19 cellular contexts compared by ENCODE assay signal in the genomic region with DNA sequence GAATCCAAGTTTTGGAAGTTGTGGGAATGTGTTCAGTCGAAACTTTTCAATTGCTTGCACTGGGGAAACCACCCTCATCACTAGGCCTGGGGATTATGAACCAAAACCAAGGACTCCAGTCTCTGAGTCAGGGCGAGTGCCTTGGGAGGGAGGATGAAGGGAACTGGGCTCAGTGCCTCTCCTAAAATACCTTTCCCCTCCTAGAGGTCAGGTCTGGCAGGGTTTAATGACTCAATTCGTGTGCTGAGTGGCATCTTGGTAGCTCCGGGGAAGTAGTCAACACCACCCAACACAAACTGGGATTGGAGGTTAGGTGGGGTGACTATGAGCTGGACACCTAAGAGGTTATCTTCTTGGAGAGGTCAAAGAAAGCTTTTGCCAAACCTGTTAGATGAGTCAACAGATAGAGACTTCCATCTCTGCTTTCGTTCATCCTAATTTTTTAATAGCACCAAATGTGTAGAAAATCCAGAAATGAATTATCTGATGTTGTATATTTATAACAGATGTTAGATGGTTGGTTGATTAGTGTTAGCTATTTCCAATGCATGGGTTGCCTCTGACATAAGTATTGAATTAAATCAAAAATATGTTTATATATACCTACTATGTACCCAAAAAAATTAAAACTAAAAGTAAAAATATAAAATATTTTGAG.
A peak's percentile ranks its signal among the peaks of the same experiment; 100 is the strongest.
DNase-seq lines count a peak whose midpoint lies in the region; ATAC-seq, FAIRE-seq and TF ChIP-seq lines count a peak whose summit lies in the region.
"Had no signal": no experiment of that assay in that cellular context is flagged by ENCODE, and none has a peak within 500 bp of the region (broad histone marks: within the 10 kb centered on the region; RNA-seq: fewer than 3 reads in every experiment).

No MANE protein-coding gene starts in this region.

- in situ Hi-C loops in KBM-7 (cut with MboI; ENCODE audit: low pct_unique_long_range_greater_than_20kb, low sequenced_read_pairs) = no loop called here

- no peaks in the 10 kb centered on the region for H3K9me3 ChIP-seq in adrenal gland (replicated peaks in 1 of 3)
- H3K9me3 ChIP-seq in keratinocyte (ENCODE audit: control insufficient read depth, low read depth, low read length) = no peaks in the 10 kb centered on the region
- no peaks in the 10 kb centered on the region for H3K9me3 ChIP-seq in upper lobe of right lung
- H3K9me3 ChIP-seq: psoas muscle had no signal

- no peak for TF ChIP-seq POLR2A in adrenal gland (IDR thresholded peaks at IDR 0.05)

- H3K27ac ChIP-seq in adrenal gland (no peak overlapping the region), keratinocyte (ENCODE audit: control insufficient read depth, insufficient read depth, low read length) (peak overlapping the region; percentile 27), upper lobe of right lung (no peak overlapping the region)
- H3K27ac ChIP-seq: psoas muscle had no signal

- no peaks in the 10 kb centered on the region for H3K79me2 ChIP-seq in keratinocyte (ENCODE audit: control insufficient read depth, insufficient read depth, low read length)

- DNase-seq in AG08395 (ENCODE audit: low spot score) (peak; percentile 38), HS-5 (ENCODE audit: low read depth) (peak; percentile 28), adrenal gland (peak in 5 of 7 donors; percentile 21 to 67 (median 45)), keratinocyte (ENCODE audit: low read depth, low spot score) (no peak), KBM-7 (no peak), NCI-H2227 treated with DMSO at 0.1 percent for 48 hours (lab: John Stamatoyannopoulos, UW) (no peak), upper lobe of right lung (no peak)
- DNase-seq: activated CD4-positive, CD25-positive, alpha-beta regulatory T cell treated with anti-CD3 and anti-CD28 coated beads, Interleukin-2, amount 50 U/mL, for 72 hours; activated CD8-positive, alpha-beta memory T cell treated with anti-CD3 and anti-CD28 coated beads for 24 hours; CD4-positive, alpha-beta T cell; NCI-H1092 treated with DMSO at 0.1 percent for 48 hours; NCI-H2081 treated with DMSO at 0.1 percent for 48 hours; NCI-H524; psoas muscle had no signal

- intact Hi-C loops in adrenal gland (cut with DNase I) (no loop called here), upper lobe of right lung (cut with DNase I) (no loop called here)

- H3K36me3 ChIP-seq in adrenal gland (replicated peaks in 1 of 2) (no peaks in the 10 kb centered on the region), keratinocyte (ENCODE audit: control insufficient read depth in 2 of 2, extremely low read depth in 1 of 2, insufficient read depth in 2 of 2, low read length in 2 of 2) (no peaks in the 10 kb centered on the region), upper lobe of right lung (no peaks in the 10 kb centered on the region)

- no peaks in the 10 kb centered on the region for H4K20me1 ChIP-seq in keratinocyte (ENCODE audit: control insufficient read depth, extremely low read depth, insufficient read depth, low read length)

- H3K4me3 ChIP-seq in adrenal gland = no peak overlapping the region
- no peak overlapping the region for H3K4me3 ChIP-seq in keratinocyte (ENCODE audit: control insufficient read depth in 2 of 3, extremely low read depth in 1 of 3, insufficient read depth in 2 of 3, low read depth in 1 of 3, low read length in 3 of 3)
- no peak overlapping the region for H3K4me3 ChIP-seq in upper lobe of right lung
- H3K4me3 ChIP-seq: psoas muscle, smooth muscle cell had no signal

- TF ChIP-seq CTCF in adrenal gland (IDR thresholded peaks at IDR 0.05) (no peak), keratinocyte (optimal IDR thresholded peaks at IDR 0.05 in 1 of 3, IDR thresholded peaks at IDR 0.05 in 1 of 3, conservative IDR thresholded peaks at IDR 0.05 in 1 of 3; ENCODE audit: extremely low read depth in 1 of 3, insufficient read depth in 2 of 3, low read length in 3 of 3) (no peak), upper lobe of right lung (IDR thresholded peaks at IDR 0.05) (no peak)

- FAIRE-seq in keratinocyte (lab: Jason Lieb, UNC) = peak; percentile 79
- FAIRE-seq: colon, endometrium had no signal

- dilution Hi-C loops in keratinocyte (cut with MboI; ENCODE audit: extremely low pct_ligation_motif_present, low sequenced_read_pairs) = no loop called here

- H3K4me1 ChIP-seq in adrenal gland (replicated peaks in 1 of 2) (peaks cover 0 to 5% of the 10 kb centered on the region in 2 donors), keratinocyte (ENCODE audit: control insufficient read depth, extremely low read depth, insufficient read depth, low read length) (peaks cover 68% of the 10 kb centered on the region), upper lobe of right lung (peaks cover 14% of the 10 kb centered on the region)
- H3K4me1 ChIP-seq: psoas muscle had no signal

- H2AFZ ChIP-seq in keratinocyte (ENCODE audit: control insufficient read depth, low read length) = no peak overlapping the region

- no peaks in the 10 kb centered on the region for H3K27me3 ChIP-seq in adrenal gland
- H3K27me3 ChIP-seq in keratinocyte (ENCODE audit: control insufficient read depth, extremely low read depth, insufficient read depth, low read length) = no peaks in the 10 kb centered on the region
- H3K27me3 ChIP-seq in upper lobe of right lung = no peaks in the 10 kb centered on the region

- no peak for ATAC-seq in upper lobe of right lung
- ATAC-seq in GM18498 (IDR thresholded peaks at IDR 0.05; ENCODE audit: unreplicated experiment) = no peak
- ATAC-seq: activated naive CD4-positive, alpha-beta T cell treated with anti-CD3 and anti-CD28 coated beads, Interleukin-2, amount 50 U/mL, for 72 hours; psoas muscle had no signal

- no peaks in the 10 kb centered on the region for H3K9me1 ChIP-seq in keratinocyte (ENCODE audit: control insufficient read depth, extremely low read depth, insufficient read depth, low read length)

- H3K4me2 ChIP-seq in keratinocyte (ENCODE audit: control insufficient read depth, extremely low read depth, insufficient read depth, low read depth, low read length) = no peak overlapping the region
- H3K4me2 ChIP-seq: smooth muscle cell had no signal

- H3K9ac ChIP-seq in keratinocyte (ENCODE audit: control insufficient read depth, extremely low read depth, insufficient read depth, low read length) = no peak overlapping the region

- 30 to 49% (median 40%) methylated on average over 5 of the region's 5 CpGs for WGBS in adrenal gland, 4 donors

Comparison
In these comparisons a context has a peak if more than half of its experiments do, and no peak if none do; other contexts are left out.
1. DNase-seq: peak in AG08395 (single experiment), HS-5 (single experiment) and adrenal gland (5 of 7); none in keratinocyte (single experiment), KBM-7 (single experiment), NCI-H2227 treated with DMSO at 0.1 percent for 48 hours (single experiment) and upper lobe of right lung (single experiment).